ENCODE assay signal across 12 cellular contexts in genomic region chr1:234271243-234271606, GRCh38.
DNase-seq lines count a peak whose midpoint lies in the region; ATAC-seq, FAIRE-seq and TF ChIP-seq lines count a peak whose summit lies in the region.
"Had no signal": no experiment of that assay in that cellular context is flagged by ENCODE, and none has a peak within 500 bp of the region (broad histone marks: within the 10 kb centered on the region; RNA-seq: fewer than 3 reads in every experiment).

No MANE protein-coding gene starts in this region.

- peaks cover 0 to 13% (median 0%) of the 10 kb centered on the region in 3 donors for H3K4me1 Mint-ChIP-seq in T-cell

- H3K4me2 ChIP-seq in A549 = no peak overlapping the region

- H3K27ac ChIP-seq in A549 (no peak overlapping the region), body of pancreas (no peak overlapping the region)
- H3K27ac ChIP-seq: neutrophil had no signal

- TF ChIP-seq RAD21 in A549 (conservative IDR thresholded peaks at IDR 0.05 in 1 of 2, IDR thresholded peaks at IDR 0.05 in 1 of 2) = no peak

- H3K9me3 ChIP-seq in A549 = no peaks in the 10 kb centered on the region
- H3K9me3 ChIP-seq in body of pancreas = no peaks in the 10 kb centered on the region
- H3K9me3 ChIP-seq: BE2C, neutrophil had no signal

- H3K4me3 ChIP-seq in A549 (no peak overlapping the region), body of pancreas (no peak overlapping the region)

- FAIRE-seq in A549 (lab: Jason Lieb, UNC) (no peak), urothelium cell line (lab: Jason Lieb, UNC) (no peak)

- peaks cover 0 to 15% of the 10 kb centered on the region in 2 donors for H3K27me3 Mint-ChIP-seq in T-cell

- POLR2A ChIA-PET in A549 (lab: Yijun Ruan, JAX) (no interaction called here), T-cell (lab: Charles Lee) (no interaction called here)

- no peak for TF ChIP-seq EP300 in A549 (IDR thresholded peaks at IDR 0.05)

- no peaks in the 10 kb centered on the region for H3K36me3 ChIP-seq in body of pancreas (replicated peaks in 1 of 2; ENCODE audit: insufficient read depth in 1 of 2, low read depth in 2 of 2)
- H3K36me3 ChIP-seq: BE2C, neutrophil had no signal

- intact Hi-C loops in body of pancreas (cut with DNase I) = no loop called here

- TF ChIP-seq POLR2A in A549 (IDR thresholded peaks at IDR 0.05; ENCODE audit: low read length) = no peak
- no peak for TF ChIP-seq POLR2A in body of pancreas (IDR thresholded peaks at IDR 0.05)

- CTCF ChIA-PET in A549 (lab: Yijun Ruan, JAX) = interaction anchor here (3.7 kb wide), 1 partner anchor 39 kb away, joined by 10 read pairs; no protein-coding TSS in a partner anchor
- CTCF ChIA-PET in T-cell (lab: Charles Lee) = no interaction called here

- H3K4me3 Mint-ChIP-seq in T-cell = no peak overlapping the region

- H3K27ac Mint-ChIP-seq in T-cell = no peak overlapping the region

- no peak for TF ChIP-seq CTCF in A549 (IDR thresholded peaks at IDR 0.05)
- TF ChIP-seq CTCF in body of pancreas (IDR thresholded peaks at IDR 0.05) = no peak

- no peaks in the 10 kb centered on the region for H3K36me3 Mint-ChIP-seq in T-cell

- DNase-seq in A549 (ENCODE audit: low read depth in 1 of 2, low spot score in 1 of 2) (no peak), body of pancreas (no peak), urothelium cell line (ENCODE audit: low spot score) (no peak), T-cell (no peak)
- DNase-seq in activated CD8-positive, alpha-beta memory T cell treated with anti-CD3 and anti-CD28 coated beads, Interleukin-2, amount 50 U/mL, for 48 hours = no peak
- DNase-seq: amniotic stem cell, BE2C, NCI-H774 had no signal

- no peaks in the 10 kb centered on the region for H3K27me3 ChIP-seq in body of pancreas
- H3K27me3 ChIP-seq: BE2C, neutrophil had no signal

- no peaks in the 10 kb centered on the region for H3K4me1 ChIP-seq in A549
- peaks cover 10% of the 10 kb centered on the region for H3K4me1 ChIP-seq in body of pancreas
- H3K4me1 ChIP-seq: BE2C had no signal

- 62% methylated on average over 4 of the region's 4 CpGs for WGBS in A549 (ENCODE audit: missing lambda C conversion rate)
- 50 to 57% methylated on average over 4 of the region's 4 CpGs for WGBS in body of pancreas, 2 donors

- ATAC-seq in A549 (no peak), GM18868 (IDR thresholded peaks at IDR 0.05; ENCODE audit: unreplicated experiment) (peak; percentile 95), GM21737 (IDR thresholded peaks at IDR 0.05; ENCODE audit: unreplicated experiment) (peak; percentile 95), HG03342 (IDR thresholded peaks at IDR 0.05; ENCODE audit: unreplicated experiment) (peak; percentile 96), body of pancreas (no peak), T-cell (replicated peaks in 1 of 4) (no peak)

- H3K9me3 Mint-ChIP-seq in T-cell = no peaks in the 10 kb centered on the region

TF ChIP-seq in A549, 52 proteins besides CTCF, POLR2A, EP300 and RAD21:
- TF ChIP-seq MAZ (IDR thresholded peaks at IDR 0.05; ENCODE audit: borderline replicate concordance, low read depth, low read length) (no peak), CBX8 (IDR thresholded peaks at IDR 0.05) (no peak), HEYL (CRISPR knock-in tag; IDR thresholded peaks at IDR 0.05) (no peak), FOSL2 (IDR thresholded peaks at IDR 0.05) (no peak), FOSL2 (CRISPR knock-in tag; IDR thresholded peaks at IDR 0.05) (peak; percentile 47; the same call in 1 of the 2 replicates), SREBF2 (IDR thresholded peaks at IDR 0.05) (no peak), GATA3 (IDR thresholded peaks at IDR 0.05; ENCODE audit: borderline replicate concordance) (no peak)

Comparison
In these comparisons a context has a peak if more than half of its experiments do, and no peak if none do; other contexts are left out.
1. ATAC-seq: peak in GM18868 (single experiment), GM21737 (single experiment) and HG03342 (single experiment); none in A549 (0 of 2), body of pancreas (single experiment) and T-cell (0 of 4).